Comparison of ENCODE assay signal across 1 cellular context in genomic region chr12:98490491-98491453, GRCh38.
A peak's percentile ranks its signal among the peaks of the same experiment; 100 is the strongest.
TF ChIP-seq lines count a peak whose summit lies in the region.

No MANE protein-coding gene starts in this region.

TF ChIP-seq in HEK293, 187 proteins besides CTCF, POLR2A, EP300 and RAD21 (continued from another document and continues in another):
- TF ChIP-seq ZBTB49 (tag by site-specific recombination; IDR thresholded peaks at IDR 0.05; ENCODE audit: low read depth) (no peak), ZNF423 (tag by site-specific recombination; IDR thresholded peaks at IDR 0.05) (no peak), ZNF140 (tag by site-specific recombination; IDR thresholded peaks at IDR 0.05) (no peak), ZNF654 (tag by site-specific recombination; IDR thresholded peaks at IDR 0.05; ENCODE audit: low read depth) (peak; percentile 66), ZSCAN5A (tag by site-specific recombination; IDR thresholded peaks at IDR 0.05) (no peak), KLF16 (tag by site-specific recombination; IDR thresholded peaks at IDR 0.05) (no peak), ZNF184 (tag by site-specific recombination; IDR thresholded peaks at IDR 0.05) (no peak), ZNF335 (tag by site-specific recombination; conservative IDR thresholded peaks at IDR 0.05) (peak; percentile 73), ZSCAN23 (tag by site-specific recombination; IDR thresholded peaks at IDR 0.05) (no peak), EGR2 (tag by site-specific recombination; IDR thresholded peaks at IDR 0.05; ENCODE audit: low read depth) (no peak), ZNF692 (tag by site-specific recombination; IDR thresholded peaks at IDR 0.05) (0 out of 2 replicates have a peak, but pooled peaks have one; percentile 21), ZNF501 (tag by site-specific recombination; IDR thresholded peaks at IDR 0.05) (peak; percentile 38; the same call in 1 of the 2 replicates), ZNF280D (tag by site-specific recombination; IDR thresholded peaks at IDR 0.05) (no peak), ZNF350 (tag by site-specific recombination; IDR thresholded peaks at IDR 0.05) (no peak), ZNF623 (tag by site-specific recombination; IDR thresholded peaks at IDR 0.05) (no peak), BCL6B (tag by site-specific recombination; IDR thresholded peaks at IDR 0.05) (no peak), ZNF174 (tag by site-specific recombination; IDR thresholded peaks at IDR 0.05) (no peak), ZNF558 (tag by site-specific recombination; IDR thresholded peaks at IDR 0.05) (no peak), ZNF48 (tag by site-specific recombination; IDR thresholded peaks at IDR 0.05) (no peak), ZNF624 (tag by site-specific recombination; IDR thresholded peaks at IDR 0.05) (no peak), ZNF292 (tag by site-specific recombination; IDR thresholded peaks at IDR 0.05; ENCODE audit: borderline replicate concordance, low read depth) (no peak), ZNF37A (tag by site-specific recombination; IDR thresholded peaks at IDR 0.05) (no peak), ZNF677 (tag by site-specific recombination; IDR thresholded peaks at IDR 0.05) (no peak), ZNF701 (tag by site-specific recombination; IDR thresholded peaks at IDR 0.05) (no peak), ZBTB8A (tag by site-specific recombination; IDR thresholded peaks at IDR 0.05) (peak; percentile 91), SP3 (tag by site-specific recombination; IDR thresholded peaks at IDR 0.05) (no peak), RBAK (tag by site-specific recombination; IDR thresholded peaks at IDR 0.05) (no peak), ZNF433 (tag by site-specific recombination; IDR thresholded peaks at IDR 0.05; ENCODE audit: low read depth) (no peak), ZNF510 (tag by site-specific recombination; IDR thresholded peaks at IDR 0.05; ENCODE audit: insufficient replicate concordance) (no peak), SALL2 (tag by site-specific recombination; IDR thresholded peaks at IDR 0.05; ENCODE audit: borderline replicate concordance) (no peak), ZFP37 (tag by site-specific recombination; IDR thresholded peaks at IDR 0.05) (no peak; the same call in 1 of the 2 replicates), ZSCAN18 (tag by site-specific recombination; IDR thresholded peaks at IDR 0.05) (no peak)
- TF ChIP-seq, protein P1, sequence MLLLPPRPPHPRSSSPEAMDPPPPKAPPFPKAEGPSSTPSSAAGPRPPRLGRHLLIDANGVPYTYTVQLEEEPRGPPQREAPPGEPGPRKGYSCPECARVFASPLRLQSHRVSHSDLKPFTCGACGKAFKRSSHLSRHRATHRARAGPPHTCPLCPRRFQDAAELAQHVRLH (tag by site-specific recombination; IDR thresholded peaks at IDR 0.05), result no peak
- TF ChIP-seq, protein P2, sequence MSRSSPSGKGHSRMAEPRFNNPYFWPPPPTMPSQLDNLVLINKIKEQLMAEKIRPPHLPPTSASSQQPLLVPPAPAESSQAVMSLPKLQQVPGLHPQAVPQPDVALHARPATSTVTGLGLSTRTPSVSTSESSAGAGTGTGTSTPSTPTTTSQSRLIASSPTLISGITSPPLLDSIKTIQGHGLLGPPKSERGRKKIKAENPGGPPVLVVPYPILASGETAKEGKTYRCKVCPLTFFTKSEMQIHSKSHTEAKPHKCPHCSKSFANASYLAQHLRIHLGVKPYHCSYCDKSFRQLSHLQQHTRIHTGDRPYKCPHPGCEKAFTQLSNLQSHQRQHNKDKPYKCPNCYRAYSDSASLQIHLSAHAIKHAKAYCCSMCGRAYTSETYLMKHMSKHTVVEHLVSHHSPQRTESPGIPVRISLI (tag by site-specific recombination; IDR thresholded peaks at IDR 0.05), result no peak
- TF ChIP-seq, protein P3, sequence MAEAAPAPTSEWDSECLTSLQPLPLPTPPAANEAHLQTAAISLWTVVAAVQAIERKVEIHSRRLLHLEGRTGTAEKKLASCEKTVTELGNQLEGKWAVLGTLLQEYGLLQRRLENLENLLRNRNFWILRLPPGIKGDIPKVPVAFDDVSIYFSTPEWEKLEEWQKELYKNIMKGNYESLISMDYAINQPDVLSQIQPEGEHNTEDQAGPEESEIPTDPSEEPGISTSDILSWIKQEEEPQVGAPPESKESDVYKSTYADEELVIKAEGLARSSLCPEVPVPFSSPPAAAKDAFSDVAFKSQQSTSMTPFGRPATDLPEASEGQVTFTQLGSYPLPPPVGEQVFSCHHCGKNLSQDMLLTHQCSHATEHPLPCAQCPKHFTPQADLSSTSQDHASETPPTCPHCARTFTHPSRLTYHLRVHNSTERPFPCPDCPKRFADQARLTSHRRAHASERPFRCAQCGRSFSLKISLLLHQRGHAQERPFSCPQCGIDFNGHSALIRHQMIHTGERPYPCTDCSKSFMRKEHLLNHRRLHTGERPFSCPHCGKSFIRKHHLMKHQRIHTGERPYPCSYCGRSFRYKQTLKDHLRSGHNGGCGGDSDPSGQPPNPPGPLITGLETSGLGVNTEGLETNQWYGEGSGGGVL (tag by site-specific recombination; IDR thresholded peaks at IDR 0.05), result no peak
- TF ChIP-seq, protein P4, sequence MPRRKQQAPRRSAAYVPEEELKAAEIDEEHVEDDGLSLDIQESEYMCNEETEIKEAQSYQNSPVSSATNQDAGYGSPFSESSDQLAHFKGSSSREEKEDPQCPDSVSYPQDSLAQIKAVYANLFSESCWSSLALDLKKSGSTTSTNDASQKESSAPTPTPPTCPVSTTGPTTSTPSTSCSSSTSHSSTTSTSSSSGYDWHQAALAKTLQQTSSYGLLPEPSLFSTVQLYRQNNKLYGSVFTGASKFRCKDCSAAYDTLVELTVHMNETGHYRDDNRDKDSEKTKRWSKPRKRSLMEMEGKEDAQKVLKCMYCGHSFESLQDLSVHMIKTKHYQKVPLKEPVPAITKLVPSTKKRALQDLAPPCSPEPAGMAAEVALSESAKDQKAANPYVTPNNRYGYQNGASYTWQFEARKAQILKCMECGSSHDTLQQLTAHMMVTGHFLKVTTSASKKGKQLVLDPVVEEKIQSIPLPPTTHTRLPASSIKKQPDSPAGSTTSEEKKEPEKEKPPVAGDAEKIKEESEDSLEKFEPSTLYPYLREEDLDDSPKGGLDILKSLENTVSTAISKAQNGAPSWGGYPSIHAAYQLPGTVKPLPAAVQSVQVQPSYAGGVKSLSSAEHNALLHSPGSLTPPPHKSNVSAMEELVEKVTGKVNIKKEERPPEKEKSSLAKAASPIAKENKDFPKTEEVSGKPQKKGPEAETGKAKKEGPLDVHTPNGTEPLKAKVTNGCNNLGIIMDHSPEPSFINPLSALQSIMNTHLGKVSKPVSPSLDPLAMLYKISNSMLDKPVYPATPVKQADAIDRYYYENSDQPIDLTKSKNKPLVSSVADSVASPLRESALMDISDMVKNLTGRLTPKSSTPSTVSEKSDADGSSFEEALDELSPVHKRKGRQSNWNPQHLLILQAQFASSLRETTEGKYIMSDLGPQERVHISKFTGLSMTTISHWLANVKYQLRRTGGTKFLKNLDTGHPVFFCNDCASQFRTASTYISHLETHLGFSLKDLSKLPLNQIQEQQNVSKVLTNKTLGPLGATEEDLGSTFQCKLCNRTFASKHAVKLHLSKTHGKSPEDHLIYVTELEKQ (tag by site-specific recombination; IDR thresholded peaks at IDR 0.05; ENCODE audit: borderline replicate concordance), result no peak
- TF ChIP-seq, protein P5, sequence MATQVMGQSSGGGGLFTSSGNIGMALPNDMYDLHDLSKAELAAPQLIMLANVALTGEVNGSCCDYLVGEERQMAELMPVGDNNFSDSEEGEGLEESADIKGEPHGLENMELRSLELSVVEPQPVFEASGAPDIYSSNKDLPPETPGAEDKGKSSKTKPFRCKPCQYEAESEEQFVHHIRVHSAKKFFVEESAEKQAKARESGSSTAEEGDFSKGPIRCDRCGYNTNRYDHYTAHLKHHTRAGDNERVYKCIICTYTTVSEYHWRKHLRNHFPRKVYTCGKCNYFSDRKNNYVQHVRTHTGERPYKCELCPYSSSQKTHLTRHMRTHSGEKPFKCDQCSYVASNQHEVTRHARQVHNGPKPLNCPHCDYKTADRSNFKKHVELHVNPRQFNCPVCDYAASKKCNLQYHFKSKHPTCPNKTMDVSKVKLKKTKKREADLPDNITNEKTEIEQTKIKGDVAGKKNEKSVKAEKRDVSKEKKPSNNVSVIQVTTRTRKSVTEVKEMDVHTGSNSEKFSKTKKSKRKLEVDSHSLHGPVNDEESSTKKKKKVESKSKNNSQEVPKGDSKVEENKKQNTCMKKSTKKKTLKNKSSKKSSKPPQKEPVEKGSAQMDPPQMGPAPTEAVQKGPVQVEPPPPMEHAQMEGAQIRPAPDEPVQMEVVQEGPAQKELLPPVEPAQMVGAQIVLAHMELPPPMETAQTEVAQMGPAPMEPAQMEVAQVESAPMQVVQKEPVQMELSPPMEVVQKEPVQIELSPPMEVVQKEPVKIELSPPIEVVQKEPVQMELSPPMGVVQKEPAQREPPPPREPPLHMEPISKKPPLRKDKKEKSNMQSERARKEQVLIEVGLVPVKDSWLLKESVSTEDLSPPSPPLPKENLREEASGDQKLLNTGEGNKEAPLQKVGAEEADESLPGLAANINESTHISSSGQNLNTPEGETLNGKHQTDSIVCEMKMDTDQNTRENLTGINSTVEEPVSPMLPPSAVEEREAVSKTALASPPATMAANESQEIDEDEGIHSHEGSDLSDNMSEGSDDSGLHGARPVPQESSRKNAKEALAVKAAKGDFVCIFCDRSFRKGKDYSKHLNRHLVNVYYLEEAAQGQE (tag by site-specific recombination; IDR thresholded peaks at IDR 0.05), result no peak
